8 cellular contexts compared by ENCODE assay signal in genomic region chr14:20343092-20343854, GRCh38. TPM values are rescaled to one million over a fixed set of nuclear protein-coding genes. Genes with fewer than 3 reads are reported as not detected.
DNase-seq lines count a peak whose midpoint lies in the region; ATAC-seq and TF ChIP-seq lines count a peak whose summit lies in the region.

A gene with protein sequence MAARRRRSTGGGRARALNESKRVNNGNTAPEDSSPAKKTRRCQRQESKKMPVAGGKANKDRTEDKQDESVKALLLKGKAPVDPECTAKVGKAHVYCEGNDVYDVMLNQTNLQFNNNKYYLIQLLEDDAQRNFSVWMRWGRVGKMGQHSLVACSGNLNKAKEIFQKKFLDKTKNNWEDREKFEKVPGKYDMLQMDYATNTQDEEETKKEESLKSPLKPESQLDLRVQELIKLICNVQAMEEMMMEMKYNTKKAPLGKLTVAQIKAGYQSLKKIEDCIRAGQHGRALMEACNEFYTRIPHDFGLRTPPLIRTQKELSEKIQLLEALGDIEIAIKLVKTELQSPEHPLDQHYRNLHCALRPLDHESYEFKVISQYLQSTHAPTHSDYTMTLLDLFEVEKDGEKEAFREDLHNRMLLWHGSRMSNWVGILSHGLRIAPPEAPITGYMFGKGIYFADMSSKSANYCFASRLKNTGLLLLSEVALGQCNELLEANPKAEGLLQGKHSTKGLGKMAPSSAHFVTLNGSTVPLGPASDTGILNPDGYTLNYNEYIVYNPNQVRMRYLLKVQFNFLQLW (plus strand): TSS chr14:20343635. CDS start chr14:20343642, 7 bp downstream.

- H3K9me3 ChIP-seq in SK-N-MC (ENCODE audit: low read depth, low read length) (no peaks in the 10 kb centered on the region), gastroesophageal sphincter (no peaks in the 10 kb centered on the region), neutrophil (no peaks in the 10 kb centered on the region)

- H3K4me1 ChIP-seq in gastroesophageal sphincter (peaks cover 0 to 11% (median 5%) of the 10 kb centered on the region in 3 donors), neutrophil (ENCODE audit: control insufficient read depth in 1 of 2, insufficient read depth in 1 of 2, low read depth in 1 of 2, low read length in 1 of 2) (peaks cover 9 to 16% of the 10 kb centered on the region in 2 experiments)

- peaks cover 16% of the 10 kb centered on the region for H3K4me1 Mint-ChIP-seq in HFFc6 (ENCODE audit: low read depth)
- H3K4me1 Mint-ChIP-seq in activated naive CD4-positive, alpha-beta T cell treated with anti-CD3 and anti-CD28 coated beads, Interleukin-2, amount 10 ng/mL, durations not matched to agents 7 days and 5 days = peaks cover 28% of the 10 kb centered on the region

- CTCF ChIA-PET in activated naive CD4-positive, alpha-beta T cell treated with anti-CD3 and anti-CD28 coated beads, Interleukin-2, amount 10 ng/mL, durations not matched to agents 7 days and 5 days (lab: Charles Lee) = interaction anchor here (0.6 to 4.5 kb wide), 9 partner anchors 10 to 513 kb away, joined by 3 to 30 read pairs (median 6); partner anchors contain the start of gene CCNB1IP1

- H3K27ac ChIP-seq in SK-N-MC = peak within 1 kb of the TSS; percentile 95
- peak within 1 kb of the TSS; percentile 89 to 98 (median 96) for H3K27ac ChIP-seq in gastroesophageal sphincter
- peak within 1 kb of the TSS; percentile 88 for H3K27ac ChIP-seq in neutrophil
- H3K27ac ChIP-seq in substantia nigra (ENCODE audit: low read depth, low read length, poor library complexity, severe bottlenecking) = peak within 1 kb of the TSS; percentile 94

- peaks cover 15% of the 10 kb centered on the region for H3K36me3 Mint-ChIP-seq in HFFc6 (ENCODE audit: low read depth)
- H3K36me3 Mint-ChIP-seq in activated naive CD4-positive, alpha-beta T cell treated with anti-CD3 and anti-CD28 coated beads, Interleukin-2, amount 10 ng/mL, durations not matched to agents 7 days and 5 days = peaks cover 24% of the 10 kb centered on the region

- DNase-seq in GM04504 (ENCODE audit: low read depth) (peak; percentile 100), HFFc6 (peak; percentile 100), NB4 (ENCODE audit: low read depth) (peak; percentile 99), SK-N-MC (ENCODE audit: low read depth, low spot score) (peak; percentile 100), substantia nigra (lab: John Stamatoyannopoulos, UW) (peak; percentile 80 to 100 (median 99))
- DNase-seq in activated naive CD4-positive, alpha-beta T cell treated with anti-CD3 and anti-CD28 coated beads, Interleukin-2, amount 10 ng/mL, durations not matched to agents 7 days and 5 days = peak; percentile 94

- no peaks in the 10 kb centered on the region; the same call in 1 of the 2 replicates for H3K27me3 Mint-ChIP-seq in HFFc6 (ENCODE audit: insufficient read depth)
- H3K27me3 Mint-ChIP-seq in activated naive CD4-positive, alpha-beta T cell treated with anti-CD3 and anti-CD28 coated beads, Interleukin-2, amount 10 ng/mL, durations not matched to agents 7 days and 5 days = peaks cover 21% of the 10 kb centered on the region

- WGBS in gastroesophageal sphincter (ENCODE audit: low coverage in 1 of 2), 2 donors = 0% methylated on average over 6 to 28 of the region's 50 CpGs

- no peak for TF ChIP-seq EP300 in gastroesophageal sphincter (IDR thresholded peaks at IDR 0.05)

- TF ChIP-seq POLR2A in NB4 (IDR thresholded peaks at IDR 0.05; ENCODE audit: extremely low read depth, insufficient read length) (peak; percentile 96), gastroesophageal sphincter (IDR thresholded peaks at IDR 0.05) (peak; percentile 84 to 96)

- peak within 1 kb of the TSS; percentile 87 for H3K4me3 ChIP-seq in NB4 (ENCODE audit: low read depth, low read length)
- peak within 1 kb of the TSS; percentile 99 for H3K4me3 ChIP-seq in SK-N-MC
- H3K4me3 ChIP-seq in gastroesophageal sphincter = peak within 1 kb of the TSS; percentile 62 to 79
- peak within 1 kb of the TSS; percentile 72 to 78 for H3K4me3 ChIP-seq in neutrophil (ENCODE audit: low read depth in 1 of 2, low read length in 1 of 2)

- peak; percentile 97 for ATAC-seq in gastroesophageal sphincter

- H3K36me3 ChIP-seq in SK-N-MC (ENCODE audit: insufficient read depth, low read length) (peaks cover 31% of the 10 kb centered on the region), gastroesophageal sphincter (peaks cover 0 to 32% of the 10 kb centered on the region in 2 donors), neutrophil (no peaks in the 10 kb centered on the region)

- peak within 1 kb of the TSS; percentile 94 for H3K4me3 Mint-ChIP-seq in HFFc6
- peak within 1 kb of the TSS; percentile 92 for H3K4me3 Mint-ChIP-seq in activated naive CD4-positive, alpha-beta T cell treated with anti-CD3 and anti-CD28 coated beads, Interleukin-2, amount 10 ng/mL, durations not matched to agents 7 days and 5 days

- peak within 1 kb of the TSS; percentile 94 for H3K27ac Mint-ChIP-seq in HFFc6
- H3K27ac Mint-ChIP-seq in activated naive CD4-positive, alpha-beta T cell treated with anti-CD3 and anti-CD28 coated beads, Interleukin-2, amount 10 ng/mL, durations not matched to agents 7 days and 5 days = peak within 1 kb of the TSS; percentile 96

- TF ChIP-seq CTCF in HFFc6 (IDR thresholded peaks at IDR 0.05) = peak; percentile 45; the same call in 1 of the 2 replicates
- TF ChIP-seq CTCF in NB4 (IDR thresholded peaks at IDR 0.05; ENCODE audit: low read depth, low read length) = no peak
- TF ChIP-seq CTCF in gastroesophageal sphincter (IDR thresholded peaks at IDR 0.05) = peak in 2 of 4 experiments; percentile 22 to 42
- no peak for TF ChIP-seq CTCF in neutrophil (IDR thresholded peaks at IDR 0.05)

- H3K9ac ChIP-seq in SK-N-MC (ENCODE audit: insufficient read length) = peak within 1 kb of the TSS; percentile 99

- H3K27me3 ChIP-seq in gastroesophageal sphincter (no peaks in the 10 kb centered on the region), neutrophil (no peaks in the 10 kb centered on the region)

- H3K9me3 Mint-ChIP-seq in HFFc6 = no peaks in the 10 kb centered on the region
- no peaks in the 10 kb centered on the region for H3K9me3 Mint-ChIP-seq in activated naive CD4-positive, alpha-beta T cell treated with anti-CD3 and anti-CD28 coated beads, Interleukin-2, amount 10 ng/mL, durations not matched to agents 7 days and 5 days

RNA-seq across cellular contexts. Expression of the gene that starts here (rescaled TPM):
- 10 to 100 TPM; 15.7 to 22.9 (median 22.0) TPM for total RNA-seq in HFFc6 (2021; fragmentation: NEBNext Ultra II Directional; extraction: Animal tissue kit (Norgen Biotek cat#: 25700))
- 10 to 100 TPM in 2 of 4 donors, 1 to 10 TPM in 2; 8.2 to 18.1 (median 9.9) TPM for total RNA-seq in gastroesophageal sphincter

Comparison
In these comparisons a context has a peak if more than half of its experiments do, and no peak if none do; other contexts are left out.
1. Peak in every context shown above with its lines: DNase-seq, ATAC-seq, H3K4me3 ChIP-seq and H3K27ac ChIP-seq.